ENCODE assay signal across 21 cellular contexts in genomic region chr1:23108918-23109533, GRCh38. TPM values are rescaled to one million over a fixed set of nuclear protein-coding genes. Genes with fewer than 3 reads are reported as not detected.
A peak's percentile ranks its signal among the peaks of the same experiment; 100 is the strongest.
DNase-seq lines count a peak whose midpoint lies in the region; ATAC-seq and TF ChIP-seq lines count a peak whose summit lies in the region.
"Had no signal": no experiment of that assay in that cellular context is flagged by ENCODE, and none has a peak within 500 bp of the region (broad histone marks: within the 10 kb centered on the region; RNA-seq: fewer than 3 reads in every experiment).

No MANE protein-coding gene starts in this region.

- no peaks in the 10 kb centered on the region for H3K9me3 ChIP-seq in HCT116 (ENCODE audit: control insufficient read depth in 1 of 2, insufficient read depth in 1 of 2, low read depth in 1 of 2, low read length in 2 of 2)
- H3K9me3 ChIP-seq: A549, ovary, upper lobe of left lung had no signal

- no TSS peak for BruUV-seq in HCT116 (replicated peaks; lab: Mats Ljungman, UMichigan)

- H3K27ac ChIP-seq in HCT116 (ENCODE audit: low read depth, low read length): peak overlapping the region; percentile 42; the same call in 1 of the 2 replicates
- H3K27ac ChIP-seq: C4-2B, cardiac muscle cell, ovary, upper lobe of left lung had no signal

- H2AFZ ChIP-seq in HCT116 (ENCODE audit: low read depth, low read length, poor library complexity, severe bottlenecking): no peak overlapping the region

- no peak for TF ChIP-seq POLR2A in HCT116 (IDR thresholded peaks at IDR 0.05; ENCODE audit: borderline replicate concordance, extremely low read depth, insufficient read depth, insufficient read length)

- RAD21 ChIA-PET in HCT116 (lab: Charles Lee; ENCODE audit: low non-redundant PET in 1 of 2, low total read pairs in 2 of 2, uncharacterized antibody in 2 of 2, unreplicated experiment in 2 of 2): no interaction called here

- 0 out of 4 replicates have a peak overlapping the region, but pooled peaks of 1 of the 2 experiments have one; percentile 5 for H3K4me3 ChIP-seq in HCT116 (replicated peaks in 1 of 2; ENCODE audit: low read depth in 1 of 2, low read length in 2 of 2)
- H3K4me3 ChIP-seq: A549, cardiac muscle cell, lung, ovary, upper lobe of left lung had no signal

- H3K36me3 Mint-ChIP-seq in activated CD4-positive, alpha-beta T cell treated with anti-CD3 and anti-CD28 coated beads, Interleukin-2, amount 10 ng/mL, durations not matched to agents 7 days and 5 days (ENCODE audit: low read depth): peaks cover 16% of the 10 kb centered on the region
- H3K36me3 Mint-ChIP-seq in activated CD4-positive, alpha-beta memory T cell treated with anti-CD3 and anti-CD28 coated beads for 36 hours: peaks cover 11% of the 10 kb centered on the region
- H3K36me3 Mint-ChIP-seq in immature natural killer cell: peaks cover 5 to 25% (median 16%) of the 10 kb centered on the region in 3 donors

- no peak overlapping the region for H3K27ac Mint-ChIP-seq in activated CD4-positive, alpha-beta T cell treated with anti-CD3 and anti-CD28 coated beads, Interleukin-2, amount 10 ng/mL, durations not matched to agents 7 days and 5 days
- peak overlapping the region; percentile 77 for H3K27ac Mint-ChIP-seq in activated CD4-positive, alpha-beta memory T cell treated with anti-CD3 and anti-CD28 coated beads for 36 hours
- H3K27ac Mint-ChIP-seq in immature natural killer cell: peak overlapping the region; percentile 90 to 97 (median 94)

- peak; percentile 71 for ATAC-seq in HCT116
- ATAC-seq in sciatic nerve: no peak
- ATAC-seq in GM21786 (IDR thresholded peaks at IDR 0.05; ENCODE audit: unreplicated experiment): no peak
- no peak for ATAC-seq in HG03025 (IDR thresholded peaks at IDR 0.05; ENCODE audit: low FRiP score, unreplicated experiment)
- ATAC-seq: A549 had no signal

- H3K4me1 ChIP-seq in HCT116 (ENCODE audit: control insufficient read depth in 1 of 2, insufficient read depth in 2 of 2, low read length in 2 of 2): peaks cover 26 to 52% of the 10 kb centered on the region in 2 experiments

- peak overlapping the region; percentile 65 for H3K4me2 ChIP-seq in HCT116 (ENCODE audit: low read length)
- H3K4me2 ChIP-seq: A549 had no signal

- peak overlapping the region; percentile 32 for H3K9ac ChIP-seq in HCT116 (ENCODE audit: low read length)

- CTCF ChIA-PET in activated CD4-positive, alpha-beta T cell treated with anti-CD3 and anti-CD28 coated beads, Interleukin-2, amount 10 ng/mL, durations not matched to agents 7 days and 5 days (lab: Charles Lee): interaction anchor here (1.0 to 3.0 kb wide), 4 partner anchors 10 to 75 kb away, joined by 4 to 16 read pairs (median 10); no protein-coding TSS in a partner anchor
- CTCF ChIA-PET in HCT116 (lab: Charles Lee): interaction anchor here (1.0 to 1.4 kb wide), 2 partner anchors 10 to 76 kb away, joined by 3 to 6 read pairs; no protein-coding TSS in a partner anchor
- CTCF ChIA-PET in activated CD4-positive, alpha-beta memory T cell treated with anti-CD3 and anti-CD28 coated beads for 36 hours (lab: Charles Lee): interaction anchor here (1.8 to 7.6 kb wide), 3 partner anchors 9 to 75 kb away, joined by 4 to 51 read pairs (median 51); no protein-coding TSS in a partner anchor

- H3K27me3 ChIP-seq in HCT116 (ENCODE audit: insufficient read depth, low read length): no peaks in the 10 kb centered on the region
- H3K27me3 ChIP-seq: cardiac muscle cell, ovary, upper lobe of left lung had no signal

- no peak for TF ChIP-seq CTCF in HCT116 (IDR thresholded peaks at IDR 0.05 in 2 of 3, conservative IDR thresholded peaks at IDR 0.05 in 1 of 3; ENCODE audit: borderline replicate concordance in 1 of 3, insufficient read depth in 1 of 3, low read depth in 2 of 3, low read length in 2 of 3)

- DNase-seq in activated CD4-positive, alpha-beta T cell treated with anti-CD3 and anti-CD28 coated beads for 4 hours: peak; percentile 22 to 33
- DNase-seq in activated CD4-positive, alpha-beta T cell treated with anti-CD3 and anti-CD28 coated beads, Interleukin-2, amount 10 ng/mL, durations not matched to agents 7 days and 5 days: no peak
- DNase-seq in HCT116 (ENCODE audit: low read depth, low spot score) (peak; percentile 60), immature natural killer cell (no peak), sciatic nerve (ENCODE audit: low spot score) (no peak)
- DNase-seq in activated CD4-positive, alpha-beta memory T cell treated with anti-CD3 and anti-CD28 coated beads for 36 hours: peak; percentile 66
- DNase-seq: DMS79, glutamatergic neuron, GOT3, IMR-90, NCI-H187 treated with DMSO at 0.1 percent for 48 hours, NCI-H524 treated with DMSO at 0.1 percent for 48 hours, OCI-M1, ovary, upper lobe of left lung had no signal

- intact Hi-C loops in HCT116 (cut with micrococcal nuclease): loop anchor here (10.0 kb wide), 1 partner anchor 166 kb away; no protein-coding TSS in a partner anchor
- intact Hi-C loops in activated CD4-positive, alpha-beta memory T cell treated with anti-CD3 and anti-CD28 coated beads for 36 hours (cut with micrococcal nuclease): loop anchor here (1.0 to 10.0 kb wide), 3 partner anchors 9 to 426 kb away; partner anchors contain the start of gene E2F2
- intact Hi-C loops in sciatic nerve (cut with DNase I): no loop called here

- no peaks in the 10 kb centered on the region for H3K27me3 Mint-ChIP-seq in activated CD4-positive, alpha-beta T cell treated with anti-CD3 and anti-CD28 coated beads, Interleukin-2, amount 10 ng/mL, durations not matched to agents 7 days and 5 days
- no peaks in the 10 kb centered on the region for H3K27me3 Mint-ChIP-seq in activated CD4-positive, alpha-beta memory T cell treated with anti-CD3 and anti-CD28 coated beads for 36 hours
- peaks cover 0 to 8% (median 3%) of the 10 kb centered on the region in 3 donors for H3K27me3 Mint-ChIP-seq in immature natural killer cell (ENCODE audit: low read depth in 3 of 3)

- POLR2A ChIA-PET in activated CD4-positive, alpha-beta T cell treated with anti-CD3 and anti-CD28 coated beads, Interleukin-2, amount 10 ng/mL, durations not matched to agents 7 days and 5 days (lab: Charles Lee): no interaction called here
- POLR2A ChIA-PET in HCT116 (lab: Charles Lee): no interaction called here
- POLR2A ChIA-PET in activated CD4-positive, alpha-beta memory T cell treated with anti-CD3 and anti-CD28 coated beads for 36 hours (lab: Charles Lee): interaction anchor here (0.8 to 2.1 kb wide), 5 partner anchors 9 to 67 kb away, joined by 3 to 11 read pairs (median 3); no protein-coding TSS in a partner anchor

- no peak overlapping the region for H3K4me3 Mint-ChIP-seq in activated CD4-positive, alpha-beta T cell treated with anti-CD3 and anti-CD28 coated beads, Interleukin-2, amount 10 ng/mL, durations not matched to agents 7 days and 5 days
- H3K4me3 Mint-ChIP-seq in activated CD4-positive, alpha-beta memory T cell treated with anti-CD3 and anti-CD28 coated beads for 36 hours: no peak overlapping the region
- H3K4me3 Mint-ChIP-seq in immature natural killer cell: no peak overlapping the region

- H3K4me1 Mint-ChIP-seq in activated CD4-positive, alpha-beta T cell treated with anti-CD3 and anti-CD28 coated beads, Interleukin-2, amount 10 ng/mL, durations not matched to agents 7 days and 5 days: peaks cover 43% of the 10 kb centered on the region
- peaks cover 67% of the 10 kb centered on the region for H3K4me1 Mint-ChIP-seq in activated CD4-positive, alpha-beta memory T cell treated with anti-CD3 and anti-CD28 coated beads for 36 hours (ENCODE audit: low read depth)
- H3K4me1 Mint-ChIP-seq in immature natural killer cell: peaks cover 67 to 88% of the 10 kb centered on the region in 2 donors

- H3K9me2 ChIP-seq in HCT116 (ENCODE audit: insufficient read depth): no peaks in the 10 kb centered on the region

- peaks cover 30% of the 10 kb centered on the region; the same call in 1 of the 2 replicates for H3K79me2 ChIP-seq in HCT116 (ENCODE audit: insufficient read depth, low read length)

- no peak for TF ChIP-seq RAD21 in HCT116 (IDR thresholded peaks at IDR 0.05; ENCODE audit: low read depth)

- H4K20me1 ChIP-seq in HCT116 (ENCODE audit: insufficient read depth): no peaks in the 10 kb centered on the region

- H3K36me3 ChIP-seq in HCT116 (ENCODE audit: control insufficient read depth in 1 of 2, insufficient read depth in 2 of 2, low read length in 2 of 2): peaks cover 0 to 9% of the 10 kb centered on the region in 2 experiments; a peak in 2 of 4 replicates
- H3K36me3 ChIP-seq: ovary had no signal

- no peaks in the 10 kb centered on the region for H3K9me3 Mint-ChIP-seq in activated CD4-positive, alpha-beta T cell treated with anti-CD3 and anti-CD28 coated beads, Interleukin-2, amount 10 ng/mL, durations not matched to agents 7 days and 5 days
- H3K9me3 Mint-ChIP-seq in activated CD4-positive, alpha-beta memory T cell treated with anti-CD3 and anti-CD28 coated beads for 36 hours: no peaks in the 10 kb centered on the region
- no peaks in the 10 kb centered on the region for H3K9me3 Mint-ChIP-seq in immature natural killer cell

TF ChIP-seq in HCT116, 20 proteins besides CTCF, POLR2A, EP300 and RAD21 (continues in another document):
- TF ChIP-seq POLR2AphosphoS5 (IDR thresholded peaks at IDR 0.05; ENCODE audit: low read depth, low read length) (peak; percentile 25; the same call in 1 of the 2 replicates), ZNF274 (IDR thresholded peaks at IDR 0.05; ENCODE audit: low read depth, low read length) (no peak), CEBPB (IDR thresholded peaks at IDR 0.05; ENCODE audit: low read depth) (peak; percentile 68), SP1 (IDR thresholded peaks at IDR 0.05; ENCODE audit: low read depth) (peak; percentile 85), EGR1 (IDR thresholded peaks at IDR 0.05; ENCODE audit: low read depth) (no peak), SRF (IDR thresholded peaks at IDR 0.05; ENCODE audit: low read depth) (peak; percentile 65), EZH2phosphoT487 (IDR thresholded peaks at IDR 0.05; ENCODE audit: borderline replicate concordance) (no peak)

RNA-seq across cellular contexts. Expression of gene LUZP1, which starts 59.6 kb away (rescaled TPM):
- 10 to 100 TPM; 16.9 to 17.5 TPM for total RNA-seq in activated CD4-positive, alpha-beta T cell treated with anti-CD3 and anti-CD28 coated beads, Interleukin-2, amount 10 ng/mL, durations not matched to agents 7 days and 5 days
- total RNA-seq in HCT116 (2021; ENCODE audit: unreplicated experiment): 22.4 TPM
- polyA plus RNA-seq in HCT116 (2012): 9.2 and 10.2 TPM in 2 replicates
- total RNA-seq in activated CD4-positive, alpha-beta memory T cell treated with anti-CD3 and anti-CD28 coated beads for 36 hours: 10 to 100 TPM; 19.0 to 21.2 TPM
- 10 to 100 TPM in 2 of 3 donors, 1 to 10 TPM in 1; 9.8 to 35.5 (median 13.8) TPM for polyA plus RNA-seq in immature natural killer cell
- total RNA-seq in sciatic nerve: 38.2 TPM

Comparison
In these comparisons a context has a peak if more than half of its experiments do, and no peak if none do; other contexts are left out.
1. DNase-seq: peak in activated CD4-positive, alpha-beta T cell treated with anti-CD3 and anti-CD28 coated beads for 4 hours (2 of 2), HCT116 (single experiment) and activated CD4-positive, alpha-beta memory T cell treated with anti-CD3 and anti-CD28 coated beads for 36 hours (single experiment); none in activated CD4-positive, alpha-beta T cell treated with anti-CD3 and anti-CD28 coated beads, Interleukin-2, amount 10 ng/mL, durations not matched to agents 7 days and 5 days (single experiment), immature natural killer cell (0 of 3) and sciatic nerve (single experiment).